Comparison of ENCODE assay signal across 21 cellular contexts in genomic region chr13:76316998-76317527, GRCh38.
"Had no signal": no experiment of that assay in that cellular context is flagged by ENCODE, and none has a peak within 500 bp of the region (broad histone marks: within the 10 kb centered on the region; RNA-seq: fewer than 3 reads in every experiment).

No MANE protein-coding gene starts in this region.

- H3K27me3 Mint-ChIP-seq: activated CD4-positive, alpha-beta T cell treated with anti-CD3 and anti-CD28 coated beads, Interleukin-2, amount 10 ng/mL, durations not matched to agents 24 days and 14 days; activated naive CD8-positive, alpha-beta T cell had no signal

- H3K36me3 ChIP-seq: brain microvascular endothelial cell, cardiac muscle cell, Peyer's patch had no signal

- H3K27ac Mint-ChIP-seq: activated B cell treated with CpG ODN at 0.5 μM for 24 hours; activated CD4-positive, alpha-beta T cell treated with anti-CD3 and anti-CD28 coated beads, Interleukin-2, amount 10 ng/mL, durations not matched to agents 24 days and 14 days; activated naive CD4-positive, alpha-beta T cell treated with anti-CD3 and anti-CD28 coated beads for 36 hours; activated naive CD8-positive, alpha-beta T cell; T-helper 1 cell treated with Interleukin-12 subunit alpha and Interleukin-12 subunit beta and Interleukin-4 antibody, amounts not matched to agents 30 μg/mL and 1 μg/mL, for 36 hours had no signal

- DNase-seq: activated B cell treated with CpG ODN at 0.5 μM for 24 hours; activated CD4-positive, alpha-beta T cell treated with anti-CD3 and anti-CD28 coated beads for 1 hour; activated CD4-positive, alpha-beta T cell treated with anti-CD3 and anti-CD28 coated beads, Interleukin-2, amount 10 ng/mL, durations not matched to agents 24 days and 14 days; activated CD4-positive, alpha-beta T cell treated with anti-CD3 and anti-CD28 coated beads, Interleukin-2, amount 50 U/mL, for 48 hours; activated CD8-positive, alpha-beta memory T cell treated with anti-CD3 and anti-CD28 coated beads for 24 hours; activated gamma-delta T cell; activated naive CD4-positive, alpha-beta T cell treated with anti-CD3 and anti-CD28 coated beads for 36 hours; activated T-cell treated with anti-CD3 and anti-CD28 coated beads, Interleukin-2, amount 50 U/mL, for 4 hours; brain microvascular endothelial cell; Kasumi-1; NCI-H1048; NCI-H1417; NCI-H1930; NCI-H446; NCI-H524; Peyer's patch; SHP77 had no signal

- H3K4me3 ChIP-seq: cardiac muscle cell, K562, Peyer's patch had no signal

- H3K36me3 Mint-ChIP-seq: activated naive CD8-positive, alpha-beta T cell had no signal

- H3K4me1 Mint-ChIP-seq: activated B cell treated with CpG ODN at 0.5 μM for 24 hours; activated CD4-positive, alpha-beta T cell treated with anti-CD3 and anti-CD28 coated beads, Interleukin-2, amount 10 ng/mL, durations not matched to agents 24 days and 14 days had no signal

- ATAC-seq: activated T-cell treated with anti-CD3 and anti-CD28 coated beads, Interleukin-2, amount 50 U/mL, for 4 hours; K562 had no signal

- H3K4me1 ChIP-seq: Peyer's patch had no signal

- H3K9me3 Mint-ChIP-seq: activated B cell treated with CpG ODN at 0.5 μM for 24 hours; activated CD4-positive, alpha-beta T cell treated with anti-CD3 and anti-CD28 coated beads, Interleukin-2, amount 10 ng/mL, durations not matched to agents 24 days and 14 days; activated naive CD4-positive, alpha-beta T cell treated with anti-CD3 and anti-CD28 coated beads for 36 hours; activated T-cell treated with anti-CD3 and anti-CD28 coated beads, Interleukin-2, amount 50 U/mL, for 4 hours; T-helper 1 cell treated with Interleukin-12 subunit alpha and Interleukin-12 subunit beta and Interleukin-4 antibody, amounts not matched to agents 30 μg/mL and 1 μg/mL, for 36 hours had no signal

- H3K9me3 ChIP-seq: Peyer's patch had no signal

- H3K4me3 Mint-ChIP-seq: activated B cell treated with CpG ODN at 0.5 μM for 24 hours; activated CD4-positive, alpha-beta T cell treated with anti-CD3 and anti-CD28 coated beads, Interleukin-2, amount 10 ng/mL, durations not matched to agents 24 days and 14 days; activated naive CD4-positive, alpha-beta T cell treated with anti-CD3 and anti-CD28 coated beads for 36 hours; activated naive CD8-positive, alpha-beta T cell; activated T-cell treated with anti-CD3 and anti-CD28 coated beads, Interleukin-2, amount 50 U/mL, for 4 hours; T-helper 1 cell treated with Interleukin-12 subunit alpha and Interleukin-12 subunit beta and Interleukin-4 antibody, amounts not matched to agents 30 μg/mL and 1 μg/mL, for 36 hours had no signal

- H3K27ac ChIP-seq: brain microvascular endothelial cell, cardiac muscle cell, Peyer's patch had no signal

- H3K27me3 ChIP-seq: brain microvascular endothelial cell, cardiac muscle cell, Peyer's patch had no signal
